Comparison of ENCODE assay signal across 31 cellular contexts in the genomic region with DNA sequence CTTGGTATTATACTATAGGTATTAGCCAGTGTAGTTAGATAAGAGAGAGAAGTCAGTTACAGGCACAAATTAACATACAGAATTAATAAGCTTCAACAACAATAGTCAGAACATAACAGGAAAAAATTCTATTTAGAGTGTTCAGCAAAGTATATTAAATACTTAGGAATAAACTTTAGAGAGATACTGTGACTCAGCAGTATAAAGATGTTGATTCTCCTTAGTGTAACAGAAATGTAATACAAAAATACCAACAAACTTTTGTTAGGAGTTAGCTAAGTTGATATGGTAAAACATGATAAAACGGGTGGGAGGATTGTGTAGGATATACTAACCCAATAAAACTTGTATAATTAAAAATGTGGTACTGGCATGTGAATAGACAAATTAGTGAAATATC.
"Had no signal": no experiment of that assay in that cellular context is flagged by ENCODE, and none has a peak within 500 bp of the region (broad histone marks: within the 10 kb centered on the region; RNA-seq: fewer than 3 reads in every experiment).

No MANE protein-coding gene starts in this region.

- H3K27ac ChIP-seq: ascending aorta, breast epithelium, cardiac muscle cell, coronary artery, dorsolateral prefrontal cortex, esophagus muscularis mucosa, foreskin keratinocyte, gastrocnemius medialis, heart left ventricle had no signal

- H3K27me3 Mint-ChIP-seq: activated CD4-positive, alpha-beta memory T cell treated with anti-CD3 and anti-CD28 coated beads, Interleukin-2, amount 10 ng/mL, durations not matched to agents 7 days and 5 days; activated CD4-positive, alpha-beta T cell treated with anti-CD3 and anti-CD28 coated beads, Interleukin-2, amount 10 ng/mL, durations not matched to agents 7 days and 5 days; activated naive CD4-positive, alpha-beta T cell treated with anti-CD3 and anti-CD28 coated beads, Interleukin-2, amount 10 ng/mL, durations not matched to agents 7 days and 5 days; activated naive CD8-positive, alpha-beta T cell treated with anti-CD3 and anti-CD28 coated beads, Interleukin-2, amount 10 ng/mL, durations not matched to agents 7 days and 5 days; activated T-cell treated with anti-CD3 and anti-CD28 coated beads, Interleukin-2, amount 50 U/mL, for 24 hours; brain; central memory CD8-positive, alpha-beta T cell; dendritic cell treated with granulocyte-macrophage colony-stimulating factor and Interleukin-4, amounts not matched to agents 40 ng/mL and 50 ng/mL, for 4 days had no signal

- H3K9me3 ChIP-seq: ascending aorta, breast epithelium, esophagus muscularis mucosa, gastrocnemius medialis, heart left ventricle had no signal

- H3K4me1 ChIP-seq: ascending aorta, breast epithelium, esophagus muscularis mucosa, foreskin keratinocyte, gastrocnemius medialis, heart left ventricle had no signal

- H3K27me3 ChIP-seq: ascending aorta, breast epithelium, cardiac muscle cell, dorsolateral prefrontal cortex, esophagus muscularis mucosa, foreskin keratinocyte, gastrocnemius medialis, heart left ventricle had no signal

- DNase-seq: activated CD4-positive, alpha-beta memory T cell treated with anti-CD3 and anti-CD28 coated beads, Interleukin-2, amount 10 ng/mL, durations not matched to agents 7 days and 5 days; activated CD4-positive, alpha-beta T cell treated with anti-CD3 and anti-CD28 coated beads for 4 hours; activated CD4-positive, alpha-beta T cell treated with anti-CD3 and anti-CD28 coated beads, Interleukin-2, amount 10 ng/mL, durations not matched to agents 7 days and 5 days; activated CD4-positive, alpha-beta T cell treated with anti-CD3 and anti-CD28 coated beads, Interleukin-2, amount 50 U/mL, for 4 hours; activated CD4-positive, CD25-positive, alpha-beta regulatory T cell; activated CD4-positive, CD25-positive, alpha-beta regulatory T cell treated with anti-CD3 and anti-CD28 coated beads, Interleukin-2, amount 50 U/mL, for 72 hours; activated CD8-positive, alpha-beta memory T cell treated with anti-CD3 and anti-CD28 coated beads, Interleukin-2, amount 50 U/mL, for 48 hours; activated gamma-delta T cell; activated naive CD4-positive, alpha-beta T cell; activated naive CD4-positive, alpha-beta T cell treated with anti-CD3 and anti-CD28 coated beads, Interleukin-2, amount 10 ng/mL, durations not matched to agents 7 days and 5 days; activated naive CD8-positive, alpha-beta T cell treated with anti-CD3 and anti-CD28 coated beads, Interleukin-2, amount 10 ng/mL, durations not matched to agents 7 days and 5 days; activated T-cell treated with anti-CD3 and anti-CD28 coated beads for 4 hours; activated T-cell treated with anti-CD3 and anti-CD28 coated beads, Interleukin-2, amount 50 U/mL, for 24 hours; activated T-cell treated with anti-CD3 and anti-CD28 coated beads, Interleukin-2, amount 50 U/mL, for 72 hours; dorsolateral prefrontal cortex; effector memory CD4-positive, alpha-beta T cell; erythroblast; foreskin keratinocyte; gastrocnemius medialis; glutamatergic neuron; heart left ventricle; T-helper 2 cell had no signal

- H3K4me3 ChIP-seq: ascending aorta, breast epithelium, cardiac muscle cell, coronary artery, dorsolateral prefrontal cortex, esophagus muscularis mucosa, gastrocnemius medialis, heart left ventricle had no signal

- H3K4me1 Mint-ChIP-seq: activated CD4-positive, alpha-beta T cell treated with anti-CD3 and anti-CD28 coated beads, Interleukin-2, amount 10 ng/mL, durations not matched to agents 7 days and 5 days; activated naive CD4-positive, alpha-beta T cell treated with anti-CD3 and anti-CD28 coated beads, Interleukin-2, amount 10 ng/mL, durations not matched to agents 7 days and 5 days; brain had no signal

- H3K27ac Mint-ChIP-seq: activated CD4-positive, alpha-beta memory T cell treated with anti-CD3 and anti-CD28 coated beads, Interleukin-2, amount 10 ng/mL, durations not matched to agents 7 days and 5 days; activated CD4-positive, alpha-beta T cell treated with anti-CD3 and anti-CD28 coated beads, Interleukin-2, amount 10 ng/mL, durations not matched to agents 7 days and 5 days; activated naive CD4-positive, alpha-beta T cell treated with anti-CD3 and anti-CD28 coated beads, Interleukin-2, amount 10 ng/mL, durations not matched to agents 7 days and 5 days; activated naive CD4-positive, alpha-beta T cell treated with anti-CD3 and anti-CD28 coated beads, Interleukin-2, amount 50 U/mL, for 72 hours; activated naive CD8-positive, alpha-beta T cell treated with anti-CD3 and anti-CD28 coated beads, Interleukin-2, amount 10 ng/mL, durations not matched to agents 7 days and 5 days; activated T-cell treated with anti-CD3 and anti-CD28 coated beads, Interleukin-2, amount 50 U/mL, for 24 hours; brain; dendritic cell treated with granulocyte-macrophage colony-stimulating factor and Interleukin-4, amounts not matched to agents 40 ng/mL and 50 ng/mL, for 4 days had no signal

- H3K36me3 ChIP-seq: breast epithelium, cardiac muscle cell, esophagus muscularis mucosa had no signal

- H3K9me3 Mint-ChIP-seq: activated CD4-positive, alpha-beta memory T cell treated with anti-CD3 and anti-CD28 coated beads, Interleukin-2, amount 10 ng/mL, durations not matched to agents 7 days and 5 days; activated CD4-positive, alpha-beta T cell treated with anti-CD3 and anti-CD28 coated beads, Interleukin-2, amount 10 ng/mL, durations not matched to agents 7 days and 5 days; activated naive CD4-positive, alpha-beta T cell treated with anti-CD3 and anti-CD28 coated beads, Interleukin-2, amount 10 ng/mL, durations not matched to agents 7 days and 5 days; activated naive CD4-positive, alpha-beta T cell treated with anti-CD3 and anti-CD28 coated beads, Interleukin-2, amount 50 U/mL, for 72 hours; activated naive CD8-positive, alpha-beta T cell treated with anti-CD3 and anti-CD28 coated beads, Interleukin-2, amount 10 ng/mL, durations not matched to agents 7 days and 5 days; activated T-cell treated with anti-CD3 and anti-CD28 coated beads, Interleukin-2, amount 50 U/mL, for 24 hours; activated T-cell treated with anti-CD3 and anti-CD28 coated beads, Interleukin-2, amount 50 U/mL, for 72 hours; central memory CD8-positive, alpha-beta T cell; dendritic cell treated with granulocyte-macrophage colony-stimulating factor and Interleukin-4, amounts not matched to agents 40 ng/mL and 50 ng/mL, for 4 days had no signal

- ATAC-seq: activated naive CD4-positive, alpha-beta T cell treated with anti-CD3 and anti-CD28 coated beads, Interleukin-2, amount 50 U/mL, for 72 hours; activated T-cell treated with anti-CD3 and anti-CD28 coated beads, Interleukin-2, amount 50 U/mL, for 72 hours; foreskin keratinocyte; gastrocnemius medialis; heart left ventricle had no signal

- H3K4me3 Mint-ChIP-seq: activated CD4-positive, alpha-beta memory T cell treated with anti-CD3 and anti-CD28 coated beads, Interleukin-2, amount 10 ng/mL, durations not matched to agents 7 days and 5 days; activated CD4-positive, alpha-beta T cell treated with anti-CD3 and anti-CD28 coated beads, Interleukin-2, amount 10 ng/mL, durations not matched to agents 7 days and 5 days; activated naive CD4-positive, alpha-beta T cell treated with anti-CD3 and anti-CD28 coated beads, Interleukin-2, amount 10 ng/mL, durations not matched to agents 7 days and 5 days; activated naive CD8-positive, alpha-beta T cell treated with anti-CD3 and anti-CD28 coated beads, Interleukin-2, amount 10 ng/mL, durations not matched to agents 7 days and 5 days; activated T-cell treated with anti-CD3 and anti-CD28 coated beads, Interleukin-2, amount 50 U/mL, for 24 hours; activated T-cell treated with anti-CD3 and anti-CD28 coated beads, Interleukin-2, amount 50 U/mL, for 72 hours; brain; central memory CD8-positive, alpha-beta T cell; dendritic cell treated with granulocyte-macrophage colony-stimulating factor and Interleukin-4, amounts not matched to agents 40 ng/mL and 50 ng/mL, for 4 days had no signal
